In genomic region chr9:36191696-36192095, GRCh38 we compare ENCODE assay signal across 8 cellular contexts. TPM values are rescaled to one million over a fixed set of nuclear protein-coding genes. Genes with fewer than 3 reads are reported as not detected.
DNase-seq lines count a peak whose midpoint lies in the region; ATAC-seq and TF ChIP-seq lines count a peak whose summit lies in the region.

No MANE protein-coding gene starts in this region.

- ATAC-seq in left ventricle myocardium superior, result no peak
- ATAC-seq in memory B cell (ENCODE audit: low read depth), result no peak
- no peak for ATAC-seq in GM19397 (IDR thresholded peaks at IDR 0.05; ENCODE audit: unreplicated experiment)
- no peak for ATAC-seq in GM19467 (IDR thresholded peaks at IDR 0.05; ENCODE audit: unreplicated experiment)

- H3K27me3 ChIP-seq in left ventricle myocardium inferior (ENCODE audit: low read depth), result no peaks in the 10 kb centered on the region

- intact Hi-C loops in left ventricle myocardium inferior (cut with micrococcal nuclease) (no loop called here), left ventricle myocardium superior (cut with micrococcal nuclease) (no loop called here)

- DNase-seq in left ventricle myocardium inferior (no peak), left ventricle myocardium superior (no peak), astrocyte of the cerebellum (ENCODE audit: low read depth) (no peak), memory B cell (ENCODE audit: low spot score in 2 of 2) (no peak), GM10248 (ENCODE audit: extremely low spot score) (no peak), T-helper 9 cell (no peak)

- peaks cover 50% of the 10 kb centered on the region for H3K4me1 ChIP-seq in left ventricle myocardium inferior

- H3K4me3 Mint-ChIP-seq in memory B cell, result peak overlapping the region; percentile 90

- no peaks in the 10 kb centered on the region for H3K27me3 Mint-ChIP-seq in memory B cell

- CTCF ChIA-PET in GM10248 (lab: Yijun Ruan, JAX), result interaction anchor here (0.8 to 5.5 kb wide), 9 partner anchors 11 to 138 kb away, joined by 3 to 44 read pairs (median 6); no protein-coding TSS in a partner anchor

- peaks cover 42% of the 10 kb centered on the region for H3K4me1 Mint-ChIP-seq in memory B cell

- H3K27ac Mint-ChIP-seq in memory B cell, result peak overlapping the region; percentile 93

- H3K36me3 Mint-ChIP-seq in memory B cell, result peaks cover 11% of the 10 kb centered on the region

- in situ Hi-C loops in astrocyte of the cerebellum (cut with HindIII; ENCODE audit: low sequenced_read_pairs), result no loop called here

- peaks cover 7% of the 10 kb centered on the region for H3K36me3 ChIP-seq in left ventricle myocardium inferior

- POLR2A ChIA-PET in GM10248 (lab: Yijun Ruan, JAX), result no interaction called here

- H3K4me3 ChIP-seq in left ventricle myocardium inferior, result peak overlapping the region; percentile 80
- H3K4me3 ChIP-seq in astrocyte of the cerebellum (ENCODE audit: low read depth, low read length), result peak overlapping the region; percentile 97

- no peaks in the 10 kb centered on the region for H3K9me3 ChIP-seq in left ventricle myocardium inferior (replicated peaks)

- no peaks in the 10 kb centered on the region for H3K9me3 Mint-ChIP-seq in memory B cell

- TF ChIP-seq CTCF in left ventricle myocardium inferior (IDR thresholded peaks at IDR 0.05; ENCODE audit: borderline replicate concordance) (no peak), astrocyte of the cerebellum (IDR thresholded peaks at IDR 0.05; ENCODE audit: low read depth, low read length, missing control alignments) (no peak), GM10248 (IDR thresholded peaks at IDR 0.05; ENCODE audit: control extremely low read depth, extremely low read depth, low read depth, missing control alignments) (no peak)

- peak overlapping the region; percentile 89 for H3K27ac ChIP-seq in left ventricle myocardium inferior (replicated peaks)

RNA-seq across cellular contexts. Expression of gene CLTA, which starts 1.0 kb away (rescaled TPM):
- total RNA-seq in left ventricle myocardium inferior (60.4 TPM), left ventricle myocardium superior (60.7 TPM)

RNA-seq across cellular contexts. Expression of gene CCIN, which starts 22.5 kb away (rescaled TPM):
- total RNA-seq in left ventricle myocardium inferior (not detected), left ventricle myocardium superior (0.17 TPM)

RNA-seq across cellular contexts. Expression of gene GLIPR2, which starts 55.2 kb away (rescaled TPM):
- 8.7 TPM for total RNA-seq in left ventricle myocardium inferior
- 5.9 TPM for total RNA-seq in left ventricle myocardium superior
